In the genomic region with DNA sequence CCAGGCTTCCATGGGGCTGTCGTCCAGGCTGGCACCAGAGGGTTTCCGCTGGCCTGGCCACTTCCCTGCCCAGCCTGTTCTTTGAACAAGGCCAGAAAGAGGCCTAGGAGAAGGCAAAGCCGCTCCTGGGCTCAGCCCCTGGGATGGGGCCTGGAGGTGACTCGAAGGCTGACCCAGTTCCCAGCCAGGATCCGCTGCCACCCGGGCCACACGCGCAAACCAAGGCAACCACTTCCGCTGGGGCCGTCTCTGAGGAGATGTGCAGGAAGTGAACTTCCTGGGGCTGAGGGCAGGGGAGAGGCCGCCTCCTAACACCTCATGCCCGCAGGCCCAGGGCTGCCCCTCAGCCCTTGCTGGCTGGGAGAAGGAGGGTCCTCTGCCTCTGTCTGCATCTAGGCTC, we compare ENCODE assay signal across 8 cellular contexts. TPM values are rescaled to one million over a fixed set of nuclear protein-coding genes. Genes with fewer than 3 reads are reported as not detected.
DNase-seq lines count a peak whose midpoint lies in the region; ATAC-seq and TF ChIP-seq lines count a peak whose summit lies in the region.

No MANE protein-coding gene starts in this region.

- H3K27me3 ChIP-seq in dorsolateral prefrontal cortex = no peaks in the 10 kb centered on the region

- no peak overlapping the region for H3K4me3 ChIP-seq in dorsolateral prefrontal cortex

- intact Hi-C loops in dorsolateral prefrontal cortex (cut with DNase I) = no loop called here

- peak overlapping the region; percentile 23 to 100 (median 98) for H3K27ac ChIP-seq in dorsolateral prefrontal cortex

- DNase-seq in activated CD4-positive, alpha-beta T cell treated with anti-CD3 and anti-CD28 coated beads for 1 hour = peak; percentile 60
- DNase-seq in dorsolateral prefrontal cortex (no peak), NCI-H524 (lab: John Stamatoyannopoulos, UW) (no peak), HPDE6-E6E7 (ENCODE audit: extremely low spot score) (no peak), epidermal melanocyte (ENCODE audit: insufficient read length, low spot score) (no peak)
- peak; percentile 71 for DNase-seq in stimulated activated CD4-positive, alpha-beta T cell treated with anti-CD3 and anti-CD28 coated beads, Interleukin-2, amount 100 ng/mL, for 48 hours

- no peak for TF ChIP-seq CTCF in dorsolateral prefrontal cortex (IDR thresholded peaks at IDR 0.05 in 54 of 56, conservative IDR thresholded peaks at IDR 0.05 in 2 of 56; ENCODE audit: low read depth in 1 of 56, partially characterized antibody in 56 of 56)

- ATAC-seq in GM18520 (IDR thresholded peaks at IDR 0.05; ENCODE audit: unreplicated experiment) (peak; percentile 76), HG03196 (IDR thresholded peaks at IDR 0.05; ENCODE audit: unreplicated experiment) (peak; percentile 69)

RNA-seq across cellular contexts. Expression of gene PLEKHF1, which starts 15.2 kb away (rescaled TPM):
- total RNA-seq in dorsolateral prefrontal cortex = 10 to 100 TPM in 32 of 120 experiments, 1 to 10 TPM in 88; 3.7 to 27.9 (median 8.5) TPM

RNA-seq across cellular contexts. Expression of gene C19orf12, which starts 34.6 kb away (rescaled TPM):
- 10 to 100 TPM; 35.8 to 75.4 (median 58.2) TPM for total RNA-seq in dorsolateral prefrontal cortex

Comparison
In these comparisons a context has a peak if more than half of its experiments do, and no peak if none do; other contexts are left out.
1. DNase-seq: peak in activated CD4-positive, alpha-beta T cell treated with anti-CD3 and anti-CD28 coated beads for 1 hour (single experiment) and stimulated activated CD4-positive, alpha-beta T cell treated with anti-CD3 and anti-CD28 coated beads, Interleukin-2, amount 100 ng/mL, for 48 hours (2 of 2); none in dorsolateral prefrontal cortex (0 of 10), NCI-H524 (0 of 2), HPDE6-E6E7 (single experiment) and epidermal melanocyte (single experiment).